In genomic region chr1:110610084-110610483, GRCh38 we compare ENCODE assay signal across 1 cellular context.
TF ChIP-seq lines count a peak whose summit lies in the region.

No MANE protein-coding gene starts in this region.

TF ChIP-seq in GM12878, 131 proteins besides CTCF, POLR2A, EP300 and RAD21 (continued from another document):
- TF ChIP-seq, protein P1, sequence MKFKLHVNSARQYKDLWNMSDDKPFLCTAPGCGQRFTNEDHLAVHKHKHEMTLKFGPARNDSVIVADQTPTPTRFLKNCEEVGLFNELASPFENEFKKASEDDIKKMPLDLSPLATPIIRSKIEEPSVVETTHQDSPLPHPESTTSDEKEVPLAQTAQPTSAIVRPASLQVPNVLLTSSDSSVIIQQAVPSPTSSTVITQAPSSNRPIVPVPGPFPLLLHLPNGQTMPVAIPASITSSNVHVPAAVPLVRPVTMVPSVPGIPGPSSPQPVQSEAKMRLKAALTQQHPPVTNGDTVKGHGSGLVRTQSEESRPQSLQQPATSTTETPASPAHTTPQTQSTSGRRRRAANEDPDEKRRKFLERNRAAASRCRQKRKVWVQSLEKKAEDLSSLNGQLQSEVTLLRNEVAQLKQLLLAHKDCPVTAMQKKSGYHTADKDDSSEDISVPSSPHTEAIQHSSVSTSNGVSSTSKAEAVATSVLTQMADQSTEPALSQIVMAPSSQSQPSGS (IDR thresholded peaks at IDR 0.05; ENCODE audit: low read length): no peak
- TF ChIP-seq CHD4 (IDR thresholded peaks at IDR 0.05) (no peak), ZNF217 (IDR thresholded peaks at IDR 0.05) (no peak), POLR2AphosphoS2 (IDR thresholded peaks at IDR 0.05; ENCODE audit: low read depth, low read length) (no peak), FOXM1 (IDR thresholded peaks at IDR 0.05; ENCODE audit: low read depth, low read length) (no peak), KAT2A (conservative IDR thresholded peaks at IDR 0.05; ENCODE audit: control insufficient read depth, low read depth, low read length) (no peak), ZNF592 (IDR thresholded peaks at IDR 0.05) (no peak)
- TF ChIP-seq, protein P2, sequence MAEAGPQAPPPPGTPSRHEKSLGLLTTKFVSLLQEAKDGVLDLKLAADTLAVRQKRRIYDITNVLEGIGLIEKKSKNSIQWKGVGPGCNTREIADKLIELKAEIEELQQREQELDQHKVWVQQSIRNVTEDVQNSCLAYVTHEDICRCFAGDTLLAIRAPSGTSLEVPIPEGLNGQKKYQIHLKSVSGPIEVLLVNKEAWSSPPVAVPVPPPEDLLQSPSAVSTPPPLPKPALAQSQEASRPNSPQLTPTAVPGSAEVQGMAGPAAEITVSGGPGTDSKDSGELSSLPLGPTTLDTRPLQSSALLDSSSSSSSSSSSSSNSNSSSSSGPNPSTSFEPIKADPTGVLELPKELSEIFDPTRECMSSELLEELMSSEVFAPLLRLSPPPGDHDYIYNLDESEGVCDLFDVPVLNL (IDR thresholded peaks at IDR 0.05; ENCODE audit: low read depth, low read length): no peak
